1 cellular context compared by ENCODE assay signal in genomic region chr10:86178401-86179142, GRCh38.
TF ChIP-seq lines count a peak whose summit lies in the region.

No MANE protein-coding gene starts in this region.

TF ChIP-seq in WTC11, 78 proteins besides CTCF, POLR2A, EP300 and RAD21 (continued from another document):
- TF ChIP-seq ZSCAN18 (CRISPR knock-in tag; IDR thresholded peaks at IDR 0.05): no peak
- TF ChIP-seq E2F1 (CRISPR knock-in tag; IDR thresholded peaks at IDR 0.05): no peak
